2 cellular contexts compared by ENCODE assay signal in genomic region chr1:75579046-75579445, GRCh38.
TF ChIP-seq lines count a peak whose summit lies in the region.

No MANE protein-coding gene starts in this region.

TF ChIP-seq in liver, 16 proteins besides CTCF, POLR2A, EP300 and RAD21:
- TF ChIP-seq HNF4A (conservative IDR thresholded peaks at IDR 0.05) (no peak), NR2F2 (IDR thresholded peaks at IDR 0.05) (peak; percentile 72)

TF ChIP-seq in HepG2, 621 proteins besides CTCF, POLR2A, EP300 and RAD21:
- no peak for TF ChIP-seq ZFP41 (CRISPR knock-in tag; IDR thresholded peaks at IDR 0.05; ENCODE audit: borderline replicate concordance)
- no peak for TF ChIP-seq ZNF136 (CRISPR knock-in tag; IDR thresholded peaks at IDR 0.05; ENCODE audit: low read depth)
- TF ChIP-seq, protein P1, sequence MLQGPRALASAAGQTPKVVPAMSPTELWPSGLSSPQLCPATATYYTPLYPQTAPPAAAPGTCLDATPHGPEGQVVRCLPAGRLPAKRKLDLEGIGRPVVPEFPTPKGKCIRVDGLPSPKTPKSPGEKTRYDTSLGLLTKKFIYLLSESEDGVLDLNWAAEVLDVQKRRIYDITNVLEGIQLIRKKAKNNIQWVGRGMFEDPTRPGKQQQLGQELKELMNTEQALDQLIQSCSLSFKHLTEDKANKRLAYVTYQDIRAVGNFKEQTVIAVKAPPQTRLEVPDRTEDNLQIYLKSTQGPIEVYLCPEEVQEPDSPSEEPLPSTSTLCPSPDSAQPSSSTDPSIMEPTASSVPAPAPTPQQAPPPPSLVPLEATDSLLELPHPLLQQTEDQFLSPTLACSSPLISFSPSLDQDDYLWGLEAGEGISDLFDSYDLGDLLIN (CRISPR knock-in tag; IDR thresholded peaks at IDR 0.05; ENCODE audit: borderline replicate concordance), result no peak
- no peak for TF ChIP-seq ZBTB20 (CRISPR knock-in tag; IDR thresholded peaks at IDR 0.05; ENCODE audit: borderline replicate concordance, low read depth)
